Comparison of ENCODE assay signal across 20 cellular contexts in genomic region chr2:110812726-110813645, GRCh38.
A peak's percentile ranks its signal among the peaks of the same experiment; 100 is the strongest.
DNase-seq lines count a peak whose midpoint lies in the region; ATAC-seq, FAIRE-seq and TF ChIP-seq lines count a peak whose summit lies in the region.
"Had no signal": no experiment of that assay in that cellular context is flagged by ENCODE, and none has a peak within 500 bp of the region (broad histone marks: within the 10 kb centered on the region; RNA-seq: fewer than 3 reads in every experiment).

No MANE protein-coding gene starts in this region.

- H2BK20ac ChIP-seq in H1 (ENCODE audit: low read length), result no peak overlapping the region

- CTCF ChIA-PET in activated CD8-positive, alpha-beta T cell treated with anti-CD3 and anti-CD28 coated beads for 36 hours (lab: Charles Lee), result interaction anchor here (0.6 to 3.7 kb wide), 37 partner anchors 8 to 334 kb away, joined by 3 to 43 read pairs (median 6); no protein-coding TSS in a partner anchor
- CTCF ChIA-PET in activated CD8-positive, alpha-beta T cell treated with anti-CD3 and anti-CD28 coated beads, Interleukin-2, amount 10 ng/mL, durations not matched to agents 7 days and 5 days (lab: Charles Lee), result interaction anchor here (0.9 to 3.6 kb wide), 29 partner anchors 9 to 385 kb away, joined by 3 to 48 read pairs (median 5); no protein-coding TSS in a partner anchor
- CTCF ChIA-PET in H1 (lab: Charles Lee; ENCODE audit: partially characterized antibody), result interaction anchor here (0.7 to 5.5 kb wide), 31 partner anchors 9 to 304 kb away, joined by 3 to 52 read pairs (median 4); no protein-coding TSS in a partner anchor

- H2BK15ac ChIP-seq in H1 (ENCODE audit: low read length) (no peak overlapping the region), neuronal stem cell (ENCODE audit: low read length) (peak overlapping the region; percentile 34)

- H3K79me1 ChIP-seq in H1 (ENCODE audit: low read depth, low read length) (no peaks in the 10 kb centered on the region), neuronal stem cell (ENCODE audit: low read depth, low read length) (no peaks in the 10 kb centered on the region)

- H3K9ac ChIP-seq in H1 (replicated peaks in 1 of 4; ENCODE audit: extremely low read depth in 1 of 4, low read depth in 3 of 4, low read length in 3 of 4) (no peak overlapping the region), neuronal stem cell (ENCODE audit: low read depth, low read length, poor library complexity) (no peak overlapping the region)

- FAIRE-seq in H1 (lab: Jason Lieb, UNC) (no peak), D721Med (lab: Jason Lieb, UNC) (no peak)

- no peak overlapping the region; the same call in 1 of the 2 replicates for H4K8ac ChIP-seq in H1 (ENCODE audit: extremely low read depth, insufficient read depth, low read length)
- H4K8ac ChIP-seq in neuronal stem cell (ENCODE audit: low read depth, low read length), result no peak overlapping the region

- peaks cover 18% of the 10 kb centered on the region for H3K4me1 Mint-ChIP-seq in activated CD8-positive, alpha-beta T cell treated with anti-CD3 and anti-CD28 coated beads for 36 hours (ENCODE audit: low read depth)
- H3K4me1 Mint-ChIP-seq in activated CD8-positive, alpha-beta T cell treated with anti-CD3 and anti-CD28 coated beads, Interleukin-2, amount 10 ng/mL, durations not matched to agents 7 days and 5 days (ENCODE audit: low read depth), result peaks cover 2% of the 10 kb centered on the region

- H3K4me3 ChIP-seq in H1 (ENCODE audit: extremely low read depth in 1 of 4, insufficient read depth in 2 of 4, low read depth in 3 of 4, low read length in 4 of 4) (no peak overlapping the region), neuronal stem cell (ENCODE audit: low read length in 2 of 2) (no peak overlapping the region)

- H2AK5ac ChIP-seq in H1 (ENCODE audit: low read depth, low read length) (no peak overlapping the region), neuronal stem cell (ENCODE audit: low read depth, low read length) (peak overlapping the region; percentile 71)

- no peak overlapping the region for H3K56ac ChIP-seq in H1 (replicated peaks; ENCODE audit: insufficient read length, low read depth, low read length)

- no peak overlapping the region for H3K4me3 Mint-ChIP-seq in activated CD8-positive, alpha-beta T cell treated with anti-CD3 and anti-CD28 coated beads for 36 hours
- no peak overlapping the region for H3K4me3 Mint-ChIP-seq in activated CD8-positive, alpha-beta T cell treated with anti-CD3 and anti-CD28 coated beads, Interleukin-2, amount 10 ng/mL, durations not matched to agents 7 days and 5 days
- H3K4me3 Mint-ChIP-seq: B cell; CD4-positive, alpha-beta memory T cell; H9 had no signal

- no peak for TF ChIP-seq CTCF in activated CD8-positive, alpha-beta T cell treated with anti-CD3 and anti-CD28 coated beads for 36 hours (IDR thresholded peaks at IDR 0.05)
- TF ChIP-seq CTCF in H1 (IDR thresholded peaks at IDR 0.05; ENCODE audit: control extremely low read depth in 1 of 3, insufficient read depth in 1 of 3, low read depth in 1 of 3, low read length in 3 of 3), result no peak
- TF ChIP-seq CTCF in D721Med (IDR thresholded peaks at IDR 0.05; ENCODE audit: insufficient read depth, missing control alignments), result no peak

- H3K14ac ChIP-seq in H1 (ENCODE audit: insufficient read length), result no peak overlapping the region
- no peak overlapping the region for H3K14ac ChIP-seq in neuronal stem cell (ENCODE audit: low read length)

- H2BK5ac ChIP-seq in H1 (ENCODE audit: low read depth, low read length) (no peak overlapping the region; the same call in 1 of the 2 replicates), neuronal stem cell (ENCODE audit: low read length) (no peak overlapping the region)

- no peak for TF ChIP-seq EP300 in H1 (IDR thresholded peaks at IDR 0.05; ENCODE audit: borderline replicate concordance in 1 of 2, low read depth in 2 of 2, low read length in 2 of 2)

- H3K27me3 ChIP-seq in H1 (replicated peaks in 1 of 4; ENCODE audit: control insufficient read depth in 3 of 4, extremely low read depth in 1 of 4, insufficient read depth in 3 of 4, low read length in 3 of 4) (no peaks in the 10 kb centered on the region), neuronal stem cell (ENCODE audit: control insufficient read depth in 3 of 3, insufficient read depth in 3 of 3, low read depth in 1 of 3, low read length in 3 of 3) (no peaks in the 10 kb centered on the region)

- intact Hi-C loops in activated CD8-positive, alpha-beta T cell treated with anti-CD3 and anti-CD28 coated beads for 36 hours (cut with micrococcal nuclease), result loop anchor here (5.0 kb wide), 2 partner anchors 39 to 304 kb away; no protein-coding TSS in a partner anchor

- H3K4me2 ChIP-seq in H1 (ENCODE audit: insufficient read depth in 1 of 2, low read depth in 2 of 2, low read length in 2 of 2), result no peak overlapping the region
- no peak overlapping the region for H3K4me2 ChIP-seq in neuronal stem cell (ENCODE audit: insufficient read depth, low read length, poor library complexity, severe bottlenecking)

- peaks cover 0 to 6% (median 0%) of the 10 kb centered on the region in 4 experiments; a peak in 1 of 7 replicates for H3K4me1 ChIP-seq in H1 (replicated peaks in 1 of 4; ENCODE audit: control insufficient read depth in 3 of 4, insufficient read depth in 4 of 4, low read length in 3 of 4)
- H3K4me1 ChIP-seq in neuronal stem cell (ENCODE audit: control insufficient read depth in 2 of 2, insufficient read depth in 1 of 2, low read depth in 1 of 2, low read length in 2 of 2), result peaks cover 0 to 4% of the 10 kb centered on the region in 2 donors

- H3K9me3 ChIP-seq in H1 (ENCODE audit: insufficient read depth in 2 of 2, low read depth in 1 of 2, low read length in 1 of 2), result no peaks in the 10 kb centered on the region
- H3K9me3 ChIP-seq in neuronal stem cell (replicated peaks in 1 of 2; ENCODE audit: control insufficient read depth in 2 of 2, insufficient read depth in 1 of 2, low read depth in 1 of 2, low read length in 2 of 2), result no peaks in the 10 kb centered on the region

- no peak overlapping the region for H2AFZ ChIP-seq in H1 (ENCODE audit: low read length)
- no peak overlapping the region for H2AFZ ChIP-seq in neuronal stem cell (ENCODE audit: low read length)

- peak; percentile 44 for ATAC-seq in activated CD8-positive, alpha-beta T cell treated with anti-CD3 and anti-CD28 coated beads for 36 hours
- no peak for ATAC-seq in activated CD8-positive, alpha-beta T cell treated with anti-CD3 and anti-CD28 coated beads, Interleukin-2, amount 10 ng/mL, durations not matched to agents 7 days and 5 days
- ATAC-seq: SK-N-SH treated with all-trans-retinoic acid at 6 μM for 48 hours had no signal

- H3K18ac ChIP-seq in H1 (ENCODE audit: extremely low read depth, low read length) (no peak overlapping the region), neuronal stem cell (ENCODE audit: low read length) (peak overlapping the region; percentile 85)

- POLR2A ChIA-PET in activated CD8-positive, alpha-beta T cell treated with anti-CD3 and anti-CD28 coated beads for 36 hours (lab: Charles Lee), result interaction anchor here (1.1 to 1.7 kb wide), 3 partner anchors 45 to 296 kb away, joined by 3 to 4 read pairs (median 4); no protein-coding TSS in a partner anchor
- POLR2A ChIA-PET in activated CD8-positive, alpha-beta T cell treated with anti-CD3 and anti-CD28 coated beads, Interleukin-2, amount 10 ng/mL, durations not matched to agents 7 days and 5 days (lab: Charles Lee), result interaction anchor here (0.6 to 1.2 kb wide), 2 partner anchors 10 to 64 kb away, joined by 3 read pairs; no protein-coding TSS in a partner anchor
- POLR2A ChIA-PET in H1 (lab: Charles Lee; ENCODE audit: partially characterized antibody), result no interaction called here

- peak overlapping the region; percentile 22; the same call in 1 of the 2 replicates for H2BK12ac ChIP-seq in H1 (ENCODE audit: low read depth, low read length)
- H2BK12ac ChIP-seq in neuronal stem cell (ENCODE audit: low read length), result peak overlapping the region; percentile 2

- H3K36me3 Mint-ChIP-seq in activated CD8-positive, alpha-beta T cell treated with anti-CD3 and anti-CD28 coated beads for 36 hours (ENCODE audit: low read depth), result no peaks in the 10 kb centered on the region
- H3K36me3 Mint-ChIP-seq in activated CD8-positive, alpha-beta T cell treated with anti-CD3 and anti-CD28 coated beads, Interleukin-2, amount 10 ng/mL, durations not matched to agents 7 days and 5 days (ENCODE audit: low read depth), result no peaks in the 10 kb centered on the region
- H3K36me3 Mint-ChIP-seq: CD4-positive, alpha-beta memory T cell had no signal

- H3K23me2 ChIP-seq in H1 (ENCODE audit: low read depth, low read length), result peaks cover 6% of the 10 kb centered on the region; the same call in 1 of the 2 replicates

- H3K23ac ChIP-seq in H1 (ENCODE audit: insufficient read length) (no peak overlapping the region), neuronal stem cell (ENCODE audit: low read depth, low read length, poor library complexity) (no peak overlapping the region)

- H3K27ac Mint-ChIP-seq in activated CD8-positive, alpha-beta T cell treated with anti-CD3 and anti-CD28 coated beads for 36 hours, result no peak overlapping the region
- H3K27ac Mint-ChIP-seq in activated CD8-positive, alpha-beta T cell treated with anti-CD3 and anti-CD28 coated beads, Interleukin-2, amount 10 ng/mL, durations not matched to agents 7 days and 5 days, result no peak overlapping the region
- H3K27ac Mint-ChIP-seq: B cell; CD4-positive, alpha-beta memory T cell had no signal

- H2BK120ac ChIP-seq in H1 (replicated peaks; ENCODE audit: low read depth, low read length) (no peak overlapping the region), neuronal stem cell (ENCODE audit: low read depth, low read length) (peak overlapping the region; percentile 48)

- no peaks in the 10 kb centered on the region for H3K79me2 ChIP-seq in H1 (ENCODE audit: control insufficient read depth in 1 of 2, insufficient read depth in 2 of 2, low read length in 2 of 2)

- H3K27ac ChIP-seq in H1 (ENCODE audit: low read depth, low read length), result no peak overlapping the region
- H3K27ac ChIP-seq in neuronal stem cell (replicated peaks; ENCODE audit: low read length), result no peak overlapping the region
- H3K27ac ChIP-seq: HL-60, RWPE1 had no signal

- no peak for TF ChIP-seq POLR2A in H1 (IDR thresholded peaks at IDR 0.05; ENCODE audit: control extremely low read depth in 1 of 2, low read depth in 2 of 2, low read length in 2 of 2)

- TF ChIP-seq RAD21 in H1 (IDR thresholded peaks at IDR 0.05 in 1 of 2, conservative IDR thresholded peaks at IDR 0.05 in 1 of 2; ENCODE audit: low read depth in 2 of 2, low read length in 2 of 2), result no peak

- 92% methylated on average over 12 of the region's 12 CpGs; no CpG with 5 or more reads in 1 of the 2 experiments for WGBS in H1 (ENCODE audit: extremely low coverage in 1 of 2, insufficient coverage in 1 of 2, insufficient read length in 1 of 2, insufficient replicate concordance in 2 of 2, low coverage in 1 of 2, low lambda C conversion rate in 2 of 2, missing lambda C conversion rate in 1 of 2), 2 experiments
- no CpG with 5 or more reads among the region's 12 CpGs for WGBS in neuronal stem cell (ENCODE audit: extremely low coverage in 2 of 2, insufficient read length in 2 of 2, insufficient replicate concordance in 1 of 2), 2 donors

- H4K91ac ChIP-seq in H1 (replicated peaks; ENCODE audit: insufficient read length, low read length) (no peak overlapping the region), neuronal stem cell (ENCODE audit: low read depth, low read length, poor library complexity) (no peak overlapping the region)

- H3K4ac ChIP-seq in H1 (replicated peaks; ENCODE audit: insufficient read length, low read depth, low read length) (no peak overlapping the region), neuronal stem cell (ENCODE audit: low read length) (no peak overlapping the region)

- H3K36me3 ChIP-seq in H1 (ENCODE audit: control insufficient read depth in 2 of 4, insufficient read depth in 4 of 4, low read length in 3 of 4) (peaks cover 5 to 15% (median 11%) of the 10 kb centered on the region in 4 experiments; a peak in 4 of 8 replicates), neuronal stem cell (replicated peaks in 1 of 2; ENCODE audit: control insufficient read depth in 2 of 2, insufficient read depth in 2 of 2, low read length in 2 of 2) (peaks cover 0 to 1% of the 10 kb centered on the region in 2 donors)

- peaks cover 2 to 4% of the 10 kb centered on the region in 2 experiments for H4K20me1 ChIP-seq in H1 (replicated peaks in 1 of 2; ENCODE audit: control insufficient read depth in 1 of 2, insufficient read depth in 2 of 2, low read length in 2 of 2)

- H3K27me3 Mint-ChIP-seq in activated CD8-positive, alpha-beta T cell treated with anti-CD3 and anti-CD28 coated beads for 36 hours, result peaks cover 11% of the 10 kb centered on the region
- H3K27me3 Mint-ChIP-seq in activated CD8-positive, alpha-beta T cell treated with anti-CD3 and anti-CD28 coated beads, Interleukin-2, amount 10 ng/mL, durations not matched to agents 7 days and 5 days (ENCODE audit: low read depth), result peaks cover 5% of the 10 kb centered on the region

- H4K5ac ChIP-seq in H1 (ENCODE audit: insufficient read length, low read depth, low read length), result no peak overlapping the region

- H3K9me3 Mint-ChIP-seq in activated CD8-positive, alpha-beta T cell treated with anti-CD3 and anti-CD28 coated beads for 36 hours, result no peaks in the 10 kb centered on the region
- no peaks in the 10 kb centered on the region for H3K9me3 Mint-ChIP-seq in activated CD8-positive, alpha-beta T cell treated with anti-CD3 and anti-CD28 coated beads, Interleukin-2, amount 10 ng/mL, durations not matched to agents 7 days and 5 days (ENCODE audit: insufficient read depth)
- H3K9me3 Mint-ChIP-seq: CD4-positive, alpha-beta memory T cell; H9 had no signal

- peak; percentile 20 for DNase-seq in activated CD8-positive, alpha-beta T cell treated with anti-CD3 and anti-CD28 coated beads for 36 hours
- DNase-seq in activated CD8-positive, alpha-beta T cell treated with anti-CD3 and anti-CD28 coated beads, Interleukin-2, amount 10 ng/mL, durations not matched to agents 7 days and 5 days, result no peak
- DNase-seq in H1 (ENCODE audit: low read depth in 1 of 2, low spot score in 2 of 2), result no peak
- DNase-seq in neuronal stem cell (ENCODE audit: low spot score), result no peak
- peak; percentile 13 for DNase-seq in ureter (ENCODE audit: low spot score)
- DNase-seq in NOMO-1 (lab: John Stamatoyannopoulos, UW; ENCODE audit: unreplicated experiment in 2 of 2), result no peak
- no peak for DNase-seq in D721Med (ENCODE audit: insufficient read length, low spot score)
- DNase-seq in pons (ENCODE audit: low spot score), result no peak
- DNase-seq: CD4-positive, alpha-beta memory T cell; H9; NCI-H1092 treated with DMSO at 0.1 percent for 48 hours; NCI-H146; NCI-H2081 treated with DMSO at 0.1 percent for 48 hours; NCI-H446 treated with DMSO at 0.1 percent for 48 hours; PC-3; SIG-M5 had no signal

Comparison
In these comparisons a context has a peak if more than half of its experiments do, and no peak if none do; other contexts are left out.
1. DNase-seq: peak in activated CD8-positive, alpha-beta T cell treated with anti-CD3 and anti-CD28 coated beads for 36 hours (single experiment) and ureter (single experiment); none in activated CD8-positive, alpha-beta T cell treated with anti-CD3 and anti-CD28 coated beads, Interleukin-2, amount 10 ng/mL, durations not matched to agents 7 days and 5 days (single experiment), H1 (0 of 2), neuronal stem cell (single experiment), NOMO-1 (0 of 2), D721Med (single experiment) and pons (single experiment).